ENCODE assay signal across 8 cellular contexts in the genomic region with DNA sequence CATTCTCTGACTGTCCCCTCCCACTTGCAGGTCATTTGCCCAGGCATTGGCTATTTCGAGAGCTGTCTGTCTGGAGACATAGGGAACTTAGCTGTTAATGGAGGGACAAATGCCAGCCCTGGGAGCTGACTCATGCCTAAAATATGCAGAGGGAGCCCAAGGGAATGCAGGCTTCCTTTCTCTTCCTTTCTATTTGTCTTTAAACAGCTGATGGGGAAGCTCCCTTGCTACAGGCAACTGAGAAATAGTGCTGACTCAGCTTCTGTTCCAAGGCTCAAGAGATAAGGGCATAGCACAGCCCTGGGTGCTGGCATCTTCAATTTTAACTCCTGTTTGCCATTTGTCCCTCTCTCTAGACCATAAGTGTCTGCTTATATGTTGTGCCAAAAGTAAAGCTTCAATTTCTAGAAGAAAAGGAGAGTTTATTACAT.
DNase-seq lines count a peak whose midpoint lies in the region; ATAC-seq and TF ChIP-seq lines count a peak whose summit lies in the region.

No MANE protein-coding gene starts in this region.

- DNase-seq in Calu3, result peak; percentile 94
- DNase-seq in NCI-H146 treated with DMSO at 0.1 percent for 48 hours (lab: John Stamatoyannopoulos, UW; ENCODE audit: unreplicated experiment), result peak; percentile 50
- peak; percentile 96 to 97 for DNase-seq in cardiac fibroblast (ENCODE audit: low read depth in 2 of 2)
- DNase-seq in kidney glomerular epithelial cell (lab: John Stamatoyannopoulos, UW), result peak; percentile 98
- DNase-seq in tibial artery, result peak; percentile 73 to 85
- DNase-seq in activated CD4-positive, alpha-beta T cell treated with anti-CD3 and anti-CD28 coated beads, Interleukin-2, amount 50 U/mL, for 48 hours, result no peak
- no peak for DNase-seq in stimulated activated CD4-positive, alpha-beta T cell treated with anti-CD3 and anti-CD28 coated beads, Interleukin-4, amount 100 ng/mL, for 4 hours

- intact Hi-C loops in Calu3 (cut with micrococcal nuclease; ENCODE audit: unreplicated experiment) (loop anchor here (5.0 kb wide), 4 partner anchors 132 to 253 kb away; no protein-coding TSS in a partner anchor), tibial artery (cut with DNase I; ENCODE audit: low total_unique reads) (loop anchor here (5.0 kb wide), 1 partner anchor 438 kb away; a partner anchor contains a TSS)

- H3K4me3 ChIP-seq in cardiac fibroblast (replicated peaks in 1 of 2; ENCODE audit: low read depth in 2 of 2, low read length in 2 of 2) (no peak overlapping the region), tibial artery (no peak overlapping the region)

- H3K9me3 ChIP-seq in tibial artery, result no peaks in the 10 kb centered on the region

- no peaks in the 10 kb centered on the region for H3K27me3 ChIP-seq in tibial artery

- CTCF ChIA-PET in Calu3 (lab: Charles Lee), result interaction anchor here (0.7 to 1.8 kb wide), 17 partner anchors 8 to 413 kb away, joined by 3 to 13 read pairs (median 4); a partner anchor contains a TSS

- peaks cover 0 to 13% (median 12%) of the 10 kb centered on the region in 4 donors for H3K4me1 ChIP-seq in tibial artery

- H3K27me3 Mint-ChIP-seq in Calu3 (ENCODE audit: unreplicated experiment), result no peaks in the 10 kb centered on the region

- no TSS peak for BruUV-seq in Calu3 (replicated peaks; lab: Mats Ljungman, UMichigan)

- H3K4me1 Mint-ChIP-seq in Calu3 (ENCODE audit: low read depth, unreplicated experiment), result peaks cover 32% of the 10 kb centered on the region

- no peak overlapping the region for H3K4me3 Mint-ChIP-seq in Calu3 (ENCODE audit: low read depth, unreplicated experiment)

- H3K36me3 ChIP-seq in tibial artery, result no peaks in the 10 kb centered on the region

- H3K36me3 Mint-ChIP-seq in Calu3 (ENCODE audit: insufficient read depth, unreplicated experiment), result no peaks in the 10 kb centered on the region

- H3K27ac ChIP-seq in tibial artery, result peak overlapping the region in 1 of 2 donors; percentile 9

- TF ChIP-seq CTCF in Calu3 (IDR thresholded peaks at IDR 0.05; ENCODE audit: unreplicated experiment) (no peak), cardiac fibroblast (IDR thresholded peaks at IDR 0.05; ENCODE audit: low read depth, low read length) (no peak), tibial artery (IDR thresholded peaks at IDR 0.05) (no peak)

- no peak overlapping the region for H3K27ac Mint-ChIP-seq in Calu3 (ENCODE audit: unreplicated experiment)

- ATAC-seq in GM21717 (IDR thresholded peaks at IDR 0.05; ENCODE audit: unreplicated experiment), result no peak

- no peaks in the 10 kb centered on the region for H3K9me3 Mint-ChIP-seq in Calu3 (ENCODE audit: low read depth, unreplicated experiment)

Comparison
In these comparisons a context has a peak if more than half of its experiments do, and no peak if none do; other contexts are left out.
1. DNase-seq: peak in Calu3 (single experiment), NCI-H146 treated with DMSO at 0.1 percent for 48 hours (single experiment), cardiac fibroblast (2 of 2), kidney glomerular epithelial cell (single experiment) and tibial artery (2 of 2); none in activated CD4-positive, alpha-beta T cell treated with anti-CD3 and anti-CD28 coated beads, Interleukin-2, amount 50 U/mL, for 48 hours (0 of 2) and stimulated activated CD4-positive, alpha-beta T cell treated with anti-CD3 and anti-CD28 coated beads, Interleukin-4, amount 100 ng/mL, for 4 hours (0 of 2).